In genomic region chr7:55237156-55237721, GRCh38 we compare ENCODE assay signal across 18 cellular contexts.
A peak's percentile ranks its signal among the peaks of the same experiment; 100 is the strongest.
DNase-seq lines count a peak whose midpoint lies in the region; ATAC-seq, FAIRE-seq and TF ChIP-seq lines count a peak whose summit lies in the region.
"Had no signal": no experiment of that assay in that cellular context is flagged by ENCODE, and none has a peak within 500 bp of the region (broad histone marks: within the 10 kb centered on the region; RNA-seq: fewer than 3 reads in every experiment).

No MANE protein-coding gene starts in this region.

- H3K4me1 ChIP-seq in GM23338 (ENCODE audit: insufficient read depth) (peaks cover 5% of the 10 kb centered on the region; the same call in 1 of the 2 replicates), astrocyte (ENCODE audit: insufficient read depth, low read length) (no peaks in the 10 kb centered on the region), H1 (replicated peaks in 1 of 4; ENCODE audit: control insufficient read depth in 3 of 4, insufficient read depth in 4 of 4, low read length in 3 of 4) (peaks cover 0 to 8% (median 2%) of the 10 kb centered on the region in 4 experiments; a peak in 1 of 7 replicates), mesendoderm (ENCODE audit: control insufficient read depth, low read depth, low read length) (no peaks in the 10 kb centered on the region)

- no peak overlapping the region for H3K4me3 ChIP-seq in GM23338
- no peak overlapping the region for H3K4me3 ChIP-seq in astrocyte (ENCODE audit: insufficient read depth, low read depth, low read length)
- H3K4me3 ChIP-seq in H1 (ENCODE audit: extremely low read depth in 1 of 4, insufficient read depth in 2 of 4, low read depth in 3 of 4, low read length in 4 of 4): no peak overlapping the region
- H3K4me3 ChIP-seq in mesendoderm (ENCODE audit: low read length): no peak overlapping the region

- peak; percentile 25 for DNase-seq in GM23338 (ENCODE audit: low spot score)
- DNase-seq in astrocyte (ENCODE audit: low read depth): peak; percentile 23
- DNase-seq in H1 (ENCODE audit: low read depth in 1 of 2, low spot score in 2 of 2): no peak
- DNase-seq in sciatic nerve (ENCODE audit: low spot score): no peak
- DNase-seq in activated T-cell treated with anti-CD3 and anti-CD28 coated beads for 4 hours: no peak
- no peak for DNase-seq in mesendoderm
- DNase-seq: BE2C; CD4-positive, alpha-beta memory T cell; DMS79 treated with DMSO at 0.1 percent for 48 hours; EL; GDM1 had no signal

- H3K56ac ChIP-seq in H1 (replicated peaks; ENCODE audit: insufficient read length, low read depth, low read length) (no peak overlapping the region), mesendoderm (ENCODE audit: low read length) (no peak overlapping the region)

- H3K4me2 ChIP-seq in GM23338 (no peak overlapping the region), astrocyte (ENCODE audit: low read length) (no peak overlapping the region), H1 (ENCODE audit: insufficient read depth in 1 of 2, low read depth in 2 of 2, low read length in 2 of 2) (no peak overlapping the region), mesendoderm (ENCODE audit: low read length) (no peak overlapping the region)

- no peak for TF ChIP-seq POLR2A in H1 (IDR thresholded peaks at IDR 0.05; ENCODE audit: control extremely low read depth in 1 of 2, low read depth in 2 of 2, low read length in 2 of 2)

- H3K36me3 Mint-ChIP-seq in GM23338 (ENCODE audit: low read depth) (no peaks in the 10 kb centered on the region), astrocyte (ENCODE audit: low read depth, unreplicated experiment) (no peaks in the 10 kb centered on the region)
- H3K36me3 Mint-ChIP-seq: CD4-positive, alpha-beta memory T cell; IgD-negative memory B cell had no signal

- H3K9me3 ChIP-seq in astrocyte (ENCODE audit: insufficient read depth, low read depth, low read length) (no peaks in the 10 kb centered on the region), H1 (ENCODE audit: insufficient read depth in 2 of 2, low read depth in 1 of 2, low read length in 1 of 2) (no peaks in the 10 kb centered on the region)
- H3K9me3 ChIP-seq: BE2C had no signal

- H3K4me3 Mint-ChIP-seq in GM23338 (no peak overlapping the region), astrocyte (ENCODE audit: unreplicated experiment) (no peak overlapping the region)
- H3K4me3 Mint-ChIP-seq: CD4-positive, alpha-beta memory T cell; IgD-negative memory B cell had no signal

- H2BK5ac ChIP-seq in H1 (ENCODE audit: low read depth, low read length) (no peak overlapping the region), mesendoderm (ENCODE audit: low read length) (no peak overlapping the region)

- H2BK15ac ChIP-seq in H1 (ENCODE audit: low read length) (no peak overlapping the region), mesendoderm (replicated peaks; ENCODE audit: low read depth) (no peak overlapping the region)

- 0 out of 2 replicates have a peak overlapping the region, but pooled peaks have one; percentile 38 for H3K27ac Mint-ChIP-seq in GM23338
- no peak overlapping the region for H3K27ac Mint-ChIP-seq in astrocyte (ENCODE audit: unreplicated experiment)
- H3K27ac Mint-ChIP-seq: CD4-positive, alpha-beta memory T cell; IgD-negative memory B cell had no signal

- H3K9me2 ChIP-seq in GM23338 (ENCODE audit: insufficient read depth): no peaks in the 10 kb centered on the region

- H3K27me3 Mint-ChIP-seq in GM23338 (ENCODE audit: insufficient read depth, low read depth, poor library complexity) (peaks cover 3% of the 10 kb centered on the region), astrocyte (ENCODE audit: low read depth, unreplicated experiment) (peaks cover 36% of the 10 kb centered on the region)

- no peak overlapping the region for H3K14ac ChIP-seq in H1 (ENCODE audit: insufficient read length)

- no peak for FAIRE-seq in astrocyte (lab: Jason Lieb, UNC)
- FAIRE-seq in H1 (lab: Jason Lieb, UNC): no peak
- FAIRE-seq: A204.1, GM12892, GM19239, H54 had no signal

- intact Hi-C loops in sciatic nerve (cut with DNase I): no loop called here

- H2AK5ac ChIP-seq in H1 (ENCODE audit: low read depth, low read length) (no peak overlapping the region), mesendoderm (ENCODE audit: low read length) (no peak overlapping the region)

- H3K27ac ChIP-seq in GM23338 (ENCODE audit: low read depth) (no peak overlapping the region), astrocyte (ENCODE audit: low read depth, low read length) (no peak overlapping the region), H1 (ENCODE audit: low read depth, low read length) (no peak overlapping the region), mesendoderm (ENCODE audit: low read depth, low read length) (no peak overlapping the region)
- H3K27ac ChIP-seq: C4-2B had no signal

- H4K8ac ChIP-seq in H1 (ENCODE audit: extremely low read depth, insufficient read depth, low read length) (no peak overlapping the region), mesendoderm (ENCODE audit: low read depth, low read length) (no peak overlapping the region)

- H3F3A ChIP-seq in GM23338 (replicated peaks; ENCODE audit: low read depth): no peaks in the 10 kb centered on the region

- H3K27me3 ChIP-seq in GM23338 (ENCODE audit: insufficient read depth) (no peaks in the 10 kb centered on the region), astrocyte (ENCODE audit: insufficient read depth, low read length) (peaks cover 5% of the 10 kb centered on the region), H1 (replicated peaks in 1 of 4; ENCODE audit: control insufficient read depth in 3 of 4, extremely low read depth in 1 of 4, insufficient read depth in 3 of 4, low read length in 3 of 4) (peaks cover 0 to 2% (median 0%) of the 10 kb centered on the region in 4 experiments; a peak in 1 of 7 replicates), mesendoderm (ENCODE audit: insufficient read depth, low read length, poor library complexity) (no peaks in the 10 kb centered on the region)
- H3K27me3 ChIP-seq: BE2C had no signal

- CTCF ChIA-PET in H1 (lab: Charles Lee; ENCODE audit: partially characterized antibody): interaction anchor here (0.5 to 2.8 kb wide), 3 partner anchors 12 to 183 kb away, joined by 3 to 8 read pairs (median 3); no protein-coding TSS in a partner anchor

- TF ChIP-seq CTCF in GM23338 (conservative IDR thresholded peaks at IDR 0.05; ENCODE audit: low read depth in 2 of 2) (no peak), astrocyte (IDR thresholded peaks at IDR 0.05; ENCODE audit: insufficient read depth, low read depth, low read length) (no peak), H1 (IDR thresholded peaks at IDR 0.05; ENCODE audit: control extremely low read depth in 1 of 3, insufficient read depth in 1 of 3, low read depth in 1 of 3, low read length in 3 of 3) (no peak)

- no peak overlapping the region for H4K91ac ChIP-seq in H1 (replicated peaks; ENCODE audit: insufficient read length, low read length)

- H3K18ac ChIP-seq in H1 (ENCODE audit: extremely low read depth, low read length): no peak overlapping the region
- H3K18ac ChIP-seq in mesendoderm (ENCODE audit: low read length): no peak overlapping the region

- H3K79me1 ChIP-seq in H1 (ENCODE audit: low read depth, low read length): no peaks in the 10 kb centered on the region
- no peaks in the 10 kb centered on the region for H3K79me1 ChIP-seq in mesendoderm (ENCODE audit: low read length)

- no peaks in the 10 kb centered on the region for H3K23me2 ChIP-seq in H1 (ENCODE audit: low read depth, low read length)

- no peaks in the 10 kb centered on the region for H3K36me3 ChIP-seq in GM23338 (ENCODE audit: insufficient read depth)
- no peaks in the 10 kb centered on the region for H3K36me3 ChIP-seq in astrocyte (ENCODE audit: insufficient read depth, low read length)
- H3K36me3 ChIP-seq in H1 (ENCODE audit: control insufficient read depth in 2 of 4, insufficient read depth in 4 of 4, low read length in 3 of 4): no peaks in the 10 kb centered on the region
- no peaks in the 10 kb centered on the region for H3K36me3 ChIP-seq in mesendoderm (ENCODE audit: control insufficient read depth, insufficient read depth, low read length)
- H3K36me3 ChIP-seq: BE2C had no signal

- H2BK12ac ChIP-seq in H1 (ENCODE audit: low read depth, low read length): 0 out of 2 replicates have a peak overlapping the region, but pooled peaks have one; percentile 17

- no peak overlapping the region for H2BK120ac ChIP-seq in H1 (replicated peaks; ENCODE audit: low read depth, low read length)
- H2BK120ac ChIP-seq in mesendoderm (ENCODE audit: low read depth, low read length): no peak overlapping the region

- H3K4ac ChIP-seq in H1 (replicated peaks; ENCODE audit: insufficient read length, low read depth, low read length) (no peak overlapping the region), mesendoderm (ENCODE audit: low read depth, low read length) (no peak overlapping the region)

- no peak for TF ChIP-seq RAD21 in H1 (IDR thresholded peaks at IDR 0.05 in 1 of 2, conservative IDR thresholded peaks at IDR 0.05 in 1 of 2; ENCODE audit: low read depth in 2 of 2, low read length in 2 of 2)

- H4K20me1 ChIP-seq in GM23338 (replicated peaks; ENCODE audit: insufficient read depth) (no peaks in the 10 kb centered on the region), astrocyte (ENCODE audit: insufficient read depth, low read length) (no peaks in the 10 kb centered on the region), H1 (replicated peaks in 1 of 2; ENCODE audit: control insufficient read depth in 1 of 2, insufficient read depth in 2 of 2, low read length in 2 of 2) (no peaks in the 10 kb centered on the region)

- no peak overlapping the region for H2BK20ac ChIP-seq in H1 (ENCODE audit: low read length)

- no peak for TF ChIP-seq EP300 in H1 (IDR thresholded peaks at IDR 0.05; ENCODE audit: borderline replicate concordance in 1 of 2, low read depth in 2 of 2, low read length in 2 of 2)

- POLR2A ChIA-PET in H1 (lab: Charles Lee; ENCODE audit: partially characterized antibody): no interaction called here

- ATAC-seq in GM23338: peak; percentile 59
- ATAC-seq in sciatic nerve: peak; percentile 33
- no peak for ATAC-seq in GM21360 (IDR thresholded peaks at IDR 0.05; ENCODE audit: unreplicated experiment)

- H3K79me2 ChIP-seq in GM23338 (replicated peaks; ENCODE audit: insufficient read depth) (no peaks in the 10 kb centered on the region), astrocyte (ENCODE audit: insufficient read depth, low read length) (no peaks in the 10 kb centered on the region), H1 (ENCODE audit: control insufficient read depth in 1 of 2, insufficient read depth in 2 of 2, low read length in 2 of 2) (no peaks in the 10 kb centered on the region), mesendoderm (ENCODE audit: control insufficient read depth, insufficient read depth, low read length) (no peaks in the 10 kb centered on the region)

- H3K4me1 Mint-ChIP-seq in GM23338 (peaks cover 19% of the 10 kb centered on the region), astrocyte (ENCODE audit: low read depth, unreplicated experiment) (peaks cover under 1% of the 10 kb centered on the region)
- H3K4me1 Mint-ChIP-seq: CD4-positive, alpha-beta memory T cell; IgD-negative memory B cell had no signal

- no peak overlapping the region for H4K5ac ChIP-seq in H1 (ENCODE audit: insufficient read length, low read depth, low read length)
- no peak overlapping the region for H4K5ac ChIP-seq in mesendoderm (ENCODE audit: low read length)

- H3K23ac ChIP-seq in H1 (ENCODE audit: insufficient read length) (no peak overlapping the region), mesendoderm (ENCODE audit: low read length) (no peak overlapping the region)

- H3K9me3 Mint-ChIP-seq in GM23338: no peaks in the 10 kb centered on the region
- H3K9me3 Mint-ChIP-seq in astrocyte (ENCODE audit: unreplicated experiment): no peaks in the 10 kb centered on the region
- H3K9me3 Mint-ChIP-seq: CD4-positive, alpha-beta memory T cell; IgD-negative memory B cell had no signal

- 77% methylated on average over 11 of the region's 12 CpGs; no CpG with 5 or more reads in 1 of the 2 experiments for WGBS in H1 (ENCODE audit: extremely low coverage in 1 of 2, insufficient coverage in 1 of 2, insufficient read length in 1 of 2, insufficient replicate concordance in 2 of 2, low coverage in 1 of 2, low lambda C conversion rate in 2 of 2, missing lambda C conversion rate in 1 of 2), 2 experiments
- WGBS in mesendoderm (ENCODE audit: extremely low coverage, insufficient coverage, low lambda C conversion rate): no CpG with 5 or more reads among the region's 12 CpGs

- peak overlapping the region; percentile 67 for H2AFZ ChIP-seq in GM23338
- no peak overlapping the region for H2AFZ ChIP-seq in astrocyte (ENCODE audit: low read depth, low read length)
- H2AFZ ChIP-seq in H1 (ENCODE audit: low read length): peak overlapping the region; percentile 81

- H3K9ac ChIP-seq in astrocyte (ENCODE audit: low read length) (no peak overlapping the region), H1 (replicated peaks in 1 of 4; ENCODE audit: extremely low read depth in 1 of 4, low read depth in 3 of 4, low read length in 3 of 4) (no peak overlapping the region), mesendoderm (ENCODE audit: low read length) (no peak overlapping the region)

Comparison
In these comparisons a context has a peak if more than half of its experiments do, and no peak if none do; other contexts are left out.
1. DNase-seq: peak in GM23338 (single experiment) and astrocyte (single experiment); none in H1 (0 of 2), sciatic nerve (single experiment), activated T-cell treated with anti-CD3 and anti-CD28 coated beads for 4 hours (single experiment) and mesendoderm (single experiment).